In the genomic region with DNA sequence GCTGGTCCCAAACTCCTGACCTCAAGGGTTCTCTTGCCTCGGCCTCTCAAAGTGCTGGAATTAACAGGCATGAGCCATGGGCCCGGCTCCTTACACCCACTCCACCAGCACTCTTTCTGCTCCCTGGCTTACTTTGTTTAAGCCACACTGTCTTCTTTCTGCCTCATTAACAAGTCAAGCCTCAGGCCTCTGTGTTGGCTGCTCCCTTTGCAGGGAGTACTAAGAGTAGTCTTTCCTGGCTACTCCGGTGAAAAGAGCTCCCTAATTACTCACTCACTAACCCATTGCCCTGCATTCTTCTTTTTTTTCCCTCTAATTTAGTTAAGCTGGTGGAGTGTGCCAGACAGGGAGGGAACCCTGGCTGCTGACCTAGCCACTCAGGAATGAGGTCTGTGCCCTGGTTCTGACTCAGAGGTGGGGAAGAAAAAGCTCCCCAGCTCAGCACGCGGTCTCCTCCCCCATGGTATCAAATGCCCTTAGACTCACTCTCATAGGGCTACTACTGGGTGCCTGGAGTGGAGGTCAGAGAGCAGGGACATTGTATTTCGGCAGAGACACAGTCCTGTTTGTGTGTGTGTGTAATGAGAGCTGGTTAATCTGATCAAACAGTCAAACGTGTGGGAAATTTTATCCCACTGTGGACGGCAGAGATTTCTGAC, we compare ENCODE assay signal across 1 cellular context.
A peak's percentile ranks its signal among the peaks of the same experiment; 100 is the strongest.
TF ChIP-seq lines count a peak whose summit lies in the region.

No MANE protein-coding gene starts in this region.

TF ChIP-seq in HepG2, 621 proteins besides CTCF, POLR2A, EP300 and RAD21 (continued from another document):
- TF ChIP-seq, protein P1, sequence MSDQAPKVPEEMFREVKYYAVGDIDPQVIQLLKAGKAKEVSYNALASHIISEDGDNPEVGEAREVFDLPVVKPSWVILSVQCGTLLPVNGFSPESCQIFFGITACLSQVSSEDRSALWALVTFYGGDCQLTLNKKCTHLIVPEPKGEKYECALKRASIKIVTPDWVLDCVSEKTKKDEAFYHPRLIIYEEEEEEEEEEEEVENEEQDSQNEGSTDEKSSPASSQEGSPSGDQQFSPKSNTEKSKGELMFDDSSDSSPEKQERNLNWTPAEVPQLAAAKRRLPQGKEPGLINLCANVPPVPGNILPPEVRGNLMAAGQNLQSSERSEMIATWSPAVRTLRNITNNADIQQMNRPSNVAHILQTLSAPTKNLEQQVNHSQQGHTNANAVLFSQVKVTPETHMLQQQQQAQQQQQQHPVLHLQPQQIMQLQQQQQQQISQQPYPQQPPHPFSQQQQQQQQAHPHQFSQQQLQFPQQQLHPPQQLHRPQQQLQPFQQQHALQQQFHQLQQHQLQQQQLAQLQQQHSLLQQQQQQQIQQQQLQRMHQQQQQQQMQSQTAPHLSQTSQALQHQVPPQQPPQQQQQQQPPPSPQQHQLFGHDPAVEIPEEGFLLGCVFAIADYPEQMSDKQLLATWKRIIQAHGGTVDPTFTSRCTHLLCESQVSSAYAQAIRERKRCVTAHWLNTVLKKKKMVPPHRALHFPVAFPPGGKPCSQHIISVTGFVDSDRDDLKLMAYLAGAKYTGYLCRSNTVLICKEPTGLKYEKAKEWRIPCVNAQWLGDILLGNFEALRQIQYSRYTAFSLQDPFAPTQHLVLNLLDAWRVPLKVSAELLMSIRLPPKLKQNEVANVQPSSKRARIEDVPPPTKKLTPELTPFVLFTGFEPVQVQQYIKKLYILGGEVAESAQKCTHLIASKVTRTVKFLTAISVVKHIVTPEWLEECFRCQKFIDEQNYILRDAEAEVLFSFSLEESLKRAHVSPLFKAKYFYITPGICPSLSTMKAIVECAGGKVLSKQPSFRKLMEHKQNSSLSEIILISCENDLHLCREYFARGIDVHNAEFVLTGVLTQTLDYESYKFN (CRISPR knock-in tag; conservative IDR thresholded peaks at IDR 0.05): 0 out of 2 replicates have a peak, but pooled peaks have one; percentile 30
- TF ChIP-seq GFI1 (CRISPR knock-in tag; IDR thresholded peaks at IDR 0.05; ENCODE audit: borderline replicate concordance) (peak; percentile 76; the same call in 1 of the 2 replicates), MEIS1 (CRISPR knock-in tag; IDR thresholded peaks at IDR 0.05; ENCODE audit: borderline replicate concordance) (no peak), ZFP82 (CRISPR knock-in tag; IDR thresholded peaks at IDR 0.05; ENCODE audit: borderline replicate concordance) (no peak), SIX1 (CRISPR knock-in tag; IDR thresholded peaks at IDR 0.05; ENCODE audit: borderline replicate concordance) (peak; percentile 72), SP4 (CRISPR knock-in tag; IDR thresholded peaks at IDR 0.05) (0 out of 2 replicates have a peak, but pooled peaks have one; percentile 26), NAIF1 (CRISPR knock-in tag; IDR thresholded peaks at IDR 0.05; ENCODE audit: borderline replicate concordance) (no peak), ZMYM4 (CRISPR knock-in tag; IDR thresholded peaks at IDR 0.05) (no peak), KMT2B (CRISPR knock-in tag; IDR thresholded peaks at IDR 0.05) (no peak), RARA (CRISPR knock-in tag; IDR thresholded peaks at IDR 0.05) (peak; percentile 24; the same call in 1 of the 2 replicates), ZNF382 (CRISPR knock-in tag; IDR thresholded peaks at IDR 0.05; ENCODE audit: borderline replicate concordance) (no peak), FOSL2 (CRISPR knock-in tag; IDR thresholded peaks at IDR 0.05) (peak; percentile 79), SALL1 (CRISPR knock-in tag; IDR thresholded peaks at IDR 0.05) (peak; percentile 55; the same call in 1 of the 2 replicates), MAFF (IDR thresholded peaks at IDR 0.05; ENCODE audit: low read depth, low read length) (0 out of 2 replicates have a peak, but pooled peaks have one; percentile 2), CCAR2 (optimal IDR thresholded peaks at IDR 0.05; ENCODE audit: low read depth, low read length) (no peak)
- TF ChIP-seq, protein P2, sequence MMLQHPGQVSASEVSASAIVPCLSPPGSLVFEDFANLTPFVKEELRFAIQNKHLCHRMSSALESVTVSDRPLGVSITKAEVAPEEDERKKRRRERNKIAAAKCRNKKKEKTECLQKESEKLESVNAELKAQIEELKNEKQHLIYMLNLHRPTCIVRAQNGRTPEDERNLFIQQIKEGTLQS (CRISPR knock-in tag; IDR thresholded peaks at IDR 0.05): peak; percentile 72
